In genomic region chr3:178083906-178084823, GRCh38 we compare ENCODE assay signal across 8 cellular contexts.
DNase-seq lines count a peak whose midpoint lies in the region; TF ChIP-seq lines count a peak whose summit lies in the region.

No MANE protein-coding gene starts in this region.

- 0 out of 22 replicates have a peak, but pooled peaks cover 0 to 2% (median 0%) of the 10 kb centered on the region in 11 experiments for H3K9me3 ChIP-seq in BLaER1 treated with 17β-estradiol and CSF1 and Interleukin-3, amounts not matched to agents 10 nM and 100 nM (replicated peaks in 1 of 11)
- H3K9me3 ChIP-seq in SK-N-MC (ENCODE audit: low read depth, low read length): no peaks in the 10 kb centered on the region
- H3K9me3 ChIP-seq in cardiac muscle cell (ENCODE audit: low read depth): no peaks in the 10 kb centered on the region
- no peaks in the 10 kb centered on the region for H3K9me3 ChIP-seq in skeletal muscle tissue (ENCODE audit: control insufficient read depth in 3 of 3, low read length in 3 of 3)

- H3K36me3 ChIP-seq in BLaER1 treated with 17β-estradiol and CSF1 and Interleukin-3, amounts not matched to agents 10 nM and 100 nM: no peaks in the 10 kb centered on the region
- H3K36me3 ChIP-seq in SK-N-MC (ENCODE audit: insufficient read depth, low read length): no peaks in the 10 kb centered on the region
- H3K36me3 ChIP-seq in cardiac muscle cell: no peaks in the 10 kb centered on the region
- H3K36me3 ChIP-seq in skeletal muscle tissue (ENCODE audit: control insufficient read depth in 3 of 3, insufficient read depth in 3 of 3, low read length in 3 of 3): no peaks in the 10 kb centered on the region

- TF ChIP-seq CTCF in cardiac muscle cell (IDR thresholded peaks at IDR 0.05; ENCODE audit: low read depth, low read length): peak; percentile 45

- DNase-seq in LHCN-M2 (ENCODE audit: low read depth) (peak; percentile 73), SK-N-MC (ENCODE audit: low read depth, low spot score) (no peak), cardiac muscle cell (ENCODE audit: low read depth in 1 of 2, low spot score in 1 of 2) (peak; percentile 39 to 53), activated gamma-delta T cell treated with Interleukin-2 at 50 U/mL for 16 hours (no peak), EL (no peak)
- no peak for DNase-seq in activated CD8-positive, alpha-beta memory T cell treated with anti-CD3 and anti-CD28 coated beads, Interleukin-2, amount 50 U/mL, for 48 hours

- H4K20me1 ChIP-seq in BLaER1 treated with 17β-estradiol and CSF1 and Interleukin-3, amounts not matched to agents 10 nM and 100 nM: no peaks in the 10 kb centered on the region

- no peaks in the 10 kb centered on the region for H3K27me3 ChIP-seq in BLaER1 treated with 17β-estradiol and CSF1 and Interleukin-3, amounts not matched to agents 10 nM and 100 nM
- H3K27me3 ChIP-seq in cardiac muscle cell (no peaks in the 10 kb centered on the region), skeletal muscle tissue (ENCODE audit: control insufficient read depth in 3 of 3, insufficient read depth in 3 of 3, low read length in 3 of 3) (no peaks in the 10 kb centered on the region)

- H3K4me2 ChIP-seq in BLaER1 treated with 17β-estradiol and CSF1 and Interleukin-3, amounts not matched to agents 10 nM and 100 nM: peak overlapping the region in 10 of 11 experiments; percentile 14 to 74 (median 48); a peak in 19 of 22 replicates

- H3K9ac ChIP-seq in BLaER1 treated with 17β-estradiol and CSF1 and Interleukin-3, amounts not matched to agents 10 nM and 100 nM: peak overlapping the region in 3 of 11 experiments; percentile 29 to 32 (median 32); a peak in 4 of 22 replicates
- H3K9ac ChIP-seq in SK-N-MC (ENCODE audit: insufficient read length) (peak overlapping the region; percentile 29), skeletal muscle tissue (ENCODE audit: low read depth in 1 of 3, low read length in 3 of 3) (peak overlapping the region in 1 of 3 donors; percentile 27)

- H3K4me3 ChIP-seq in BLaER1 treated with 17β-estradiol and CSF1 and Interleukin-3, amounts not matched to agents 10 nM and 100 nM: no peak overlapping the region
- H3K4me3 ChIP-seq in SK-N-MC (peak overlapping the region; percentile 69), cardiac muscle cell (no peak overlapping the region), skeletal muscle tissue (ENCODE audit: low read length in 3 of 3) (peak overlapping the region in 1 of 3 donors; percentile 17)

- peak overlapping the region in 5 of 11 experiments; percentile 1 to 56 (median 35); a peak in 7 of 22 replicates for H3K27ac ChIP-seq in BLaER1 treated with 17β-estradiol and CSF1 and Interleukin-3, amounts not matched to agents 10 nM and 100 nM
- H3K27ac ChIP-seq in SK-N-MC: peak overlapping the region; percentile 74
- H3K27ac ChIP-seq in cardiac muscle cell: peak overlapping the region; percentile 33
- H3K27ac ChIP-seq in skeletal muscle tissue (ENCODE audit: low read depth, low read length): peak overlapping the region; percentile 61

- peaks cover 11 to 36% (median 31%) of the 10 kb centered on the region in 10 experiments; a peak in 19 of 20 replicates for H3K4me1 ChIP-seq in BLaER1 treated with 17β-estradiol and CSF1 and Interleukin-3, amounts not matched to agents 10 nM and 100 nM
- H3K4me1 ChIP-seq in cardiac muscle cell (ENCODE audit: low read depth) (peaks cover 19% of the 10 kb centered on the region), skeletal muscle tissue (ENCODE audit: control insufficient read depth in 3 of 3, insufficient read depth in 3 of 3, low read length in 3 of 3) (peaks cover 20 to 30% (median 21%) of the 10 kb centered on the region in 3 donors)

Comparison
In these comparisons a context has a peak if more than half of its experiments do, and no peak if none do; other contexts are left out.
1. DNase-seq: peak in LHCN-M2 (single experiment) and cardiac muscle cell (2 of 2); none in SK-N-MC (single experiment), activated gamma-delta T cell treated with Interleukin-2 at 50 U/mL for 16 hours (single experiment), activated CD8-positive, alpha-beta memory T cell treated with anti-CD3 and anti-CD28 coated beads, Interleukin-2, amount 50 U/mL, for 48 hours (single experiment) and EL (single experiment).